ENCODE assay signal across 1 cellular context in the genomic region with DNA sequence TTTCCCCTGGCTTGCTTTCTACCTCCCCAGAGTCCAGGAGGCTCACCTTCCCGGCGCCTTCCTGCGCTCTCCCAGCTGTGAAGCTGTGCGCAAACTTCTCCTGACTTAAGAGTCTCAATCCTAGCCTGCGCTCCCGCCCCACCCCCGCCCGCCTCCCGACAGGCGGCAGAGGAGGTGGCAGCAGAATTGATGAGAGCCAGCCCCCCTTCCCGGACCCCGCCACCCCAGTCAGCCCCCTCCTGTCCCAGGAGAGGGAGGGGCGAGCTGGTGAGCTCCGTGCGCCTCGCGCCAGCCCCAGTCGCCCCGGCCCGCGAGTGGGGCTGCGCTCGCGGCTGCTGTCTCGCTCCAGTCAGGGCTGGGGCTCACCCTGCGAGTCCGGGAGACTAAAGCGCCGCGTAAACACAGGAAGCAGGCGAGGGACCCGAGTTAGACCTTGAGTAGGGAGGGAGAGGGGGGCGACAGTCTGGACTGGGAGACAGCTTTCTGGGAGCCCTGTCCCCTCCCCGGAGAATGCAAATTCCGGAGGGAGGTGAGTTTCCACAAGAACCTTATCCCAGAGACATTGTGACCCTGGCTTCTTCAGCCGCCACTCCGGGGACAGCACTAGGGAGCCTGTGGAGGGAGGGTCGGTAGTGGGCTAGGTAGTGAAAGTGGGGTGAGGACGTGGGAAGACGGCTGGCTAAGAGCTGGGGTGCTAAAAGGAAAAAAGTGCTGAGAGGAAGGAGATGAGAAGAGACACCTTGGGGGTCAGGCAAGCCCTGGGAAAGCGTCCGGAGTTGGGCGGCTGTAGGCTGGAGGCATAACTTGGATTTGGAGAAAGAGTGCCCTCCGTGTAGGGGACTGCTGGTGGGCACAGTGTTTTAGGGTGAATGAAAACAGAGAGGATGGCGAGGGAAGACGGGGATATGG.
TF ChIP-seq lines count a peak whose summit lies in the region.

A gene (minus strand): TSS at position 79 of the 909 bp plus-strand sequence. CDS start 87,743 bp downstream, outside the sequence.

TF ChIP-seq in H1, 55 proteins besides CTCF, POLR2A, EP300 and RAD21:
- no peak for TF ChIP-seq ZNF274 (IDR thresholded peaks at IDR 0.05; ENCODE audit: borderline replicate concordance, extremely low read depth, low read length)
- TF ChIP-seq PHF8 (conservative IDR thresholded peaks at IDR 0.05; ENCODE audit: low read depth, low read length): no peak
- TF ChIP-seq KDM5A (IDR thresholded peaks at IDR 0.05; ENCODE audit: low read length): no peak
- TF ChIP-seq SP4 (IDR thresholded peaks at IDR 0.05; ENCODE audit: low read length): no peak
- no peak for TF ChIP-seq CHD1 (IDR thresholded peaks at IDR 0.05; ENCODE audit: low read depth, low read length)
- TF ChIP-seq EGR1 (IDR thresholded peaks at IDR 0.05; ENCODE audit: borderline replicate concordance, low read depth, low read length): no peak
- TF ChIP-seq SIN3A (conservative IDR thresholded peaks at IDR 0.05 in 1 of 2, IDR thresholded peaks at IDR 0.05 in 1 of 2; ENCODE audit: low read depth in 1 of 2, low read length in 2 of 2): 0 out of 4 replicates have a peak, but pooled peaks of 1 of the 2 experiments have one; percentile 11
- TF ChIP-seq JUN (IDR thresholded peaks at IDR 0.05; ENCODE audit: low read depth, low read length): no peak
- TF ChIP-seq TEAD4 (IDR thresholded peaks at IDR 0.05; ENCODE audit: low read depth, low read length): 0 out of 2 replicates have a peak, but pooled peaks have one; percentile 6
- no peak for TF ChIP-seq TCF12 (IDR thresholded peaks at IDR 0.05; ENCODE audit: low read depth, low read length)
- TF ChIP-seq HDAC6 (IDR thresholded peaks at IDR 0.05; ENCODE audit: low read depth, low read length): no peak
- no peak for TF ChIP-seq CBX8 (IDR thresholded peaks at IDR 0.05; ENCODE audit: borderline replicate concordance, low read depth, low read length)
- TF ChIP-seq CHD2 (IDR thresholded peaks at IDR 0.05; ENCODE audit: low read length): no peak
- TF ChIP-seq EZH2 (IDR thresholded peaks at IDR 0.05; ENCODE audit: low read depth, low read length, severe bottlenecking): peak; percentile 69
- no peak for TF ChIP-seq CBX5 (IDR thresholded peaks at IDR 0.05; ENCODE audit: low read depth, low read length)
- no peak for TF ChIP-seq POLR2AphosphoS5 (IDR thresholded peaks at IDR 0.05; ENCODE audit: low read depth, low read length)
- TF ChIP-seq SIX5 (IDR thresholded peaks at IDR 0.05; ENCODE audit: low read depth, low read length): no peak
- peak; percentile 76 for TF ChIP-seq ASH2L (IDR thresholded peaks at IDR 0.05; ENCODE audit: low read length)
- no peak for TF ChIP-seq RBBP5 (IDR thresholded peaks at IDR 0.05; ENCODE audit: borderline replicate concordance, low read depth, low read length)
- no peak for TF ChIP-seq GABPA (IDR thresholded peaks at IDR 0.05; ENCODE audit: borderline replicate concordance, insufficient read depth, low read length)
- no peak for TF ChIP-seq CREB1 (IDR thresholded peaks at IDR 0.05)
- no peak for TF ChIP-seq BCL11A (IDR thresholded peaks at IDR 0.05; ENCODE audit: low read depth in 2 of 2, low read length in 2 of 2)
- TF ChIP-seq, protein P1, sequence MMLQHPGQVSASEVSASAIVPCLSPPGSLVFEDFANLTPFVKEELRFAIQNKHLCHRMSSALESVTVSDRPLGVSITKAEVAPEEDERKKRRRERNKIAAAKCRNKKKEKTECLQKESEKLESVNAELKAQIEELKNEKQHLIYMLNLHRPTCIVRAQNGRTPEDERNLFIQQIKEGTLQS (IDR thresholded peaks at IDR 0.05; ENCODE audit: insufficient read depth, low read depth, low read length): no peak
- TF ChIP-seq RFX5 (IDR thresholded peaks at IDR 0.05; ENCODE audit: borderline replicate concordance, low read depth, low read length): no peak
- TF ChIP-seq SUZ12 (IDR thresholded peaks at IDR 0.05; ENCODE audit: low read length): peak; percentile 63
- no peak for TF ChIP-seq TBP (IDR thresholded peaks at IDR 0.05; ENCODE audit: low read depth, low read length)
- no peak for TF ChIP-seq NANOG (IDR thresholded peaks at IDR 0.05; ENCODE audit: insufficient read depth, low read depth, low read length, poor library complexity, severe bottlenecking)
- no peak for TF ChIP-seq FOSL1 (IDR thresholded peaks at IDR 0.05; ENCODE audit: insufficient read depth, low read depth, low read length)
- no peak for TF ChIP-seq KDM1A (IDR thresholded peaks at IDR 0.05; ENCODE audit: borderline replicate concordance, low read length)
- TF ChIP-seq, protein P2, sequence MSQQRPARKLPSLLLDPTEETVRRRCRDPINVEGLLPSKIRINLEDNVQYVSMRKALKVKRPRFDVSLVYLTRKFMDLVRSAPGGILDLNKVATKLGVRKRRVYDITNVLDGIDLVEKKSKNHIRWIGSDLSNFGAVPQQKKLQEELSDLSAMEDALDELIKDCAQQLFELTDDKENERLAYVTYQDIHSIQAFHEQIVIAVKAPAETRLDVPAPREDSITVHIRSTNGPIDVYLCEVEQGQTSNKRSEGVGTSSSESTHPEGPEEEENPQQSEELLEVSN (IDR thresholded peaks at IDR 0.05): no peak
- TF ChIP-seq HDAC2 (IDR thresholded peaks at IDR 0.05; ENCODE audit: borderline replicate concordance in 1 of 2, low read depth in 2 of 2, low read length in 2 of 2): no peak
- no peak for TF ChIP-seq SRF (IDR thresholded peaks at IDR 0.05; ENCODE audit: low read depth, low read length)
- TF ChIP-seq KDM4A (IDR thresholded peaks at IDR 0.05; ENCODE audit: low read depth, low read length, severe bottlenecking): peak; percentile 64
- no peak for TF ChIP-seq SP1 (IDR thresholded peaks at IDR 0.05; ENCODE audit: low read depth, low read length)
- TF ChIP-seq, protein P3, sequence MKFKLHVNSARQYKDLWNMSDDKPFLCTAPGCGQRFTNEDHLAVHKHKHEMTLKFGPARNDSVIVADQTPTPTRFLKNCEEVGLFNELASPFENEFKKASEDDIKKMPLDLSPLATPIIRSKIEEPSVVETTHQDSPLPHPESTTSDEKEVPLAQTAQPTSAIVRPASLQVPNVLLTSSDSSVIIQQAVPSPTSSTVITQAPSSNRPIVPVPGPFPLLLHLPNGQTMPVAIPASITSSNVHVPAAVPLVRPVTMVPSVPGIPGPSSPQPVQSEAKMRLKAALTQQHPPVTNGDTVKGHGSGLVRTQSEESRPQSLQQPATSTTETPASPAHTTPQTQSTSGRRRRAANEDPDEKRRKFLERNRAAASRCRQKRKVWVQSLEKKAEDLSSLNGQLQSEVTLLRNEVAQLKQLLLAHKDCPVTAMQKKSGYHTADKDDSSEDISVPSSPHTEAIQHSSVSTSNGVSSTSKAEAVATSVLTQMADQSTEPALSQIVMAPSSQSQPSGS (IDR thresholded peaks at IDR 0.05; ENCODE audit: low read length): no peak
- TF ChIP-seq RNF2 (IDR thresholded peaks at IDR 0.05; ENCODE audit: borderline replicate concordance, low read depth, low read length, missing control alignments, poor library complexity, severe bottlenecking): peak; percentile 35
- no peak for TF ChIP-seq SAP30 (IDR thresholded peaks at IDR 0.05; ENCODE audit: insufficient read depth, insufficient replicate concordance, low read length)
